Comparison of ENCODE assay signal across 8 cellular contexts in genomic region chr22:37696657-37697539, GRCh38. TPM values are rescaled to one million over a fixed set of nuclear protein-coding genes. Genes with fewer than 3 reads are reported as not detected.
DNase-seq lines count a peak whose midpoint lies in the region; ATAC-seq and TF ChIP-seq lines count a peak whose summit lies in the region.

Gene TRIOBP (plus strand): TSS chr22:37697048. CDS start chr22:37701366, 4,318 bp downstream.

- H3K4me1 ChIP-seq in BE2C (peaks cover 10% of the 10 kb centered on the region), SJSA1 (replicated peaks) (peaks cover 8% of the 10 kb centered on the region), foreskin keratinocyte (no peaks in the 10 kb centered on the region), neuron (ENCODE audit: insufficient read depth, low read length) (peaks cover 19% of the 10 kb centered on the region), stomach smooth muscle (ENCODE audit: control insufficient read depth, insufficient read depth, low read length) (peaks cover 13% of the 10 kb centered on the region)

- H3K27ac ChIP-seq in SJSA1 (no peak within 1 kb of the TSS), foreskin keratinocyte (no peak within 1 kb of the TSS), stomach smooth muscle (ENCODE audit: low read length) (no peak within 1 kb of the TSS)

- no peaks in the 10 kb centered on the region for H3K9me3 ChIP-seq in BE2C
- H3K9me3 ChIP-seq in SJSA1 (replicated peaks), result no peaks in the 10 kb centered on the region
- no peaks in the 10 kb centered on the region for H3K9me3 ChIP-seq in neuron (ENCODE audit: low read length)
- no peaks in the 10 kb centered on the region for H3K9me3 ChIP-seq in stomach smooth muscle (ENCODE audit: control insufficient read depth in 2 of 2, low read length in 2 of 2)

- H3K4me3 ChIP-seq in BE2C (ENCODE audit: low read depth, low read length), result peak within 1 kb of the TSS; percentile 71
- H3K4me3 ChIP-seq in SJSA1, result no peak within 1 kb of the TSS
- peak within 1 kb of the TSS; percentile 40 for H3K4me3 ChIP-seq in neuron (ENCODE audit: low read length)
- peak within 1 kb of the TSS; percentile 52 to 64 for H3K4me3 ChIP-seq in stomach smooth muscle (ENCODE audit: low read length in 2 of 2)

- ATAC-seq in GM19467 (IDR thresholded peaks at IDR 0.05; ENCODE audit: unreplicated experiment) (peak; percentile 78), foreskin keratinocyte (peak; percentile 97)

- peak within 1 kb of the TSS in 1 of 2 donors; percentile 58 for H3K9ac ChIP-seq in stomach smooth muscle (ENCODE audit: low read length in 2 of 2)

- H2AFZ ChIP-seq in neuron (ENCODE audit: low read depth, low read length), result peak within 1 kb of the TSS; percentile 42

- H3K27me3 ChIP-seq in BE2C (no peaks in the 10 kb centered on the region), SJSA1 (replicated peaks) (no peaks in the 10 kb centered on the region), foreskin keratinocyte (no peaks in the 10 kb centered on the region), neuron (ENCODE audit: insufficient read depth, low read length) (no peaks in the 10 kb centered on the region), stomach smooth muscle (ENCODE audit: control insufficient read depth in 1 of 2, insufficient read depth in 2 of 2, low read length in 2 of 2) (no peaks in the 10 kb centered on the region)

- peak; percentile 100 for DNase-seq in BE2C
- peak; percentile 21 for DNase-seq in HuH-7.5 (ENCODE audit: low spot score)
- peak; percentile 89 to 99 for DNase-seq in SJSA1 (ENCODE audit: low read depth in 1 of 2, low spot score in 2 of 2)
- DNase-seq in activated gamma-delta T cell treated with anti-CD3 and anti-CD28 coated beads, Interleukin-2, amount 50 U/mL, for 16 hours (ENCODE audit: low read depth), result peak; percentile 78
- DNase-seq in foreskin keratinocyte, result peak; percentile 63 to 87

- H3K36me3 ChIP-seq in BE2C (peaks cover 18% of the 10 kb centered on the region), SJSA1 (peaks cover 27% of the 10 kb centered on the region), neuron (ENCODE audit: insufficient read depth, low read length) (peaks cover 12% of the 10 kb centered on the region), stomach smooth muscle (ENCODE audit: control insufficient read depth in 2 of 2, insufficient read depth in 2 of 2, low read length in 2 of 2) (peaks cover 10 to 12% of the 10 kb centered on the region in 2 donors)

- TF ChIP-seq CTCF in BE2C (IDR thresholded peaks at IDR 0.05; ENCODE audit: low read depth, low read length), result peak; percentile 42
- peak; percentile 71 for TF ChIP-seq CTCF in foreskin keratinocyte (conservative IDR thresholded peaks at IDR 0.05)

RNA-seq across cellular contexts. Expression of gene TRIOBP, which starts in this region (rescaled TPM):
- polyA plus RNA-seq in BE2C (2012; ENCODE audit: insufficient read depth, insufficient read length, low read depth), result 25.0 TPM
- total RNA-seq in SJSA1 (2014; rRNA removed; shearing (Covaris generic)), result 90.4 and 92.5 TPM in 2 replicates
- 35.1 and 36.7 TPM in 2 replicates for total RNA-seq in foreskin keratinocyte
- 23.6 and 26.8 TPM in 2 replicates for polyA plus RNA-seq in foreskin keratinocyte

Comparison
In these comparisons a context has a peak if more than half of its experiments do, and no peak if none do; other contexts are left out.
1. DNase-seq: peak in every context shown above with its lines; median percentile 100 in BE2C; 94 in SJSA1; 78 in activated gamma-delta T cell treated with anti-CD3 and anti-CD28 coated beads, Interleukin-2, amount 50 U/mL, for 16 hours; 75 in foreskin keratinocyte; 21 in HuH-7.5.